14 cellular contexts compared by ENCODE assay signal in genomic region chr14:56180754-56181542, GRCh38.
A peak's percentile ranks its signal among the peaks of the same experiment; 100 is the strongest.
DNase-seq lines count a peak whose midpoint lies in the region; ATAC-seq and TF ChIP-seq lines count a peak whose summit lies in the region.
"Had no signal": no experiment of that assay in that cellular context is flagged by ENCODE, and none has a peak within 500 bp of the region (broad histone marks: within the 10 kb centered on the region; RNA-seq: fewer than 3 reads in every experiment).

No MANE protein-coding gene starts in this region.

- no peak for TF ChIP-seq POLR2A in body of pancreas (IDR thresholded peaks at IDR 0.05)
- TF ChIP-seq POLR2A in stomach (IDR thresholded peaks at IDR 0.05), result no peak

- H3K4me3 ChIP-seq in body of pancreas (no peak overlapping the region), stomach (no peak overlapping the region)
- no peak overlapping the region for H3K4me3 ChIP-seq in effector memory CD4-positive, alpha-beta T cell (ENCODE audit: insufficient read depth, low read depth, low read length, poor library complexity, severe bottlenecking)
- H3K4me3 ChIP-seq: GM12878, Peyer's patch had no signal

- peak overlapping the region; percentile 40; the same call in 1 of the 2 replicates for H3K27ac ChIP-seq in C4-2B
- H3K27ac ChIP-seq in body of pancreas, result peak overlapping the region; percentile 55 to 87 (median 72)
- H3K27ac ChIP-seq in stomach, result peak overlapping the region in 4 of 5 donors; percentile 45 to 67 (median 48)
- H3K27ac ChIP-seq in effector memory CD4-positive, alpha-beta T cell (ENCODE audit: insufficient read depth, low read length, poor library complexity, severe bottlenecking), result no peak overlapping the region
- H3K27ac ChIP-seq: Peyer's patch had no signal

- TF ChIP-seq EP300 in stomach (IDR thresholded peaks at IDR 0.05), result no peak

- DNase-seq in NCI-H1092 (lab: John Stamatoyannopoulos, UW) (peak; percentile 21), body of pancreas (no peak), stomach (no peak), cerebellum (ENCODE audit: low spot score) (no peak)
- DNase-seq in effector memory CD4-positive, alpha-beta T cell, result no peak
- DNase-seq: BE2C, HCEC 1CT, KBM-7, NCI-H1048, NCI-H446, Peyer's patch had no signal

- TF ChIP-seq CTCF in C4-2B (conservative IDR thresholded peaks at IDR 0.05) (no peak), body of pancreas (IDR thresholded peaks at IDR 0.05) (no peak), stomach (IDR thresholded peaks at IDR 0.05) (no peak)

- H3K27me3 ChIP-seq in body of pancreas (no peaks in the 10 kb centered on the region), stomach (no peaks in the 10 kb centered on the region)
- H3K27me3 ChIP-seq in effector memory CD4-positive, alpha-beta T cell (replicated peaks; ENCODE audit: control insufficient read depth, insufficient read depth, low read length, poor library complexity, severe bottlenecking), result no peaks in the 10 kb centered on the region
- H3K27me3 ChIP-seq: BE2C, Peyer's patch had no signal

- H3K4me1 ChIP-seq in body of pancreas, result peaks cover 76% of the 10 kb centered on the region
- H3K4me1 ChIP-seq in stomach, result peaks cover 17 to 38% (median 27%) of the 10 kb centered on the region in 4 donors
- no peaks in the 10 kb centered on the region for H3K4me1 ChIP-seq in effector memory CD4-positive, alpha-beta T cell (ENCODE audit: control insufficient read depth, insufficient read depth, low read length, poor library complexity, severe bottlenecking)
- H3K4me1 ChIP-seq: Peyer's patch had no signal

- intact Hi-C loops in body of pancreas (cut with DNase I), result no loop called here
- intact Hi-C loops in stomach (cut with DNase I; ENCODE audit: low total_unique reads), result no loop called here

- WGBS in body of pancreas, 2 donors, result 30 to 33% methylated on average over 4 of the region's 4 CpGs
- WGBS in stomach, 5 donors, result 24 to 50% (median 40%) methylated on average over 4 of the region's 4 CpGs

- H3K36me3 ChIP-seq in body of pancreas (replicated peaks in 1 of 2; ENCODE audit: insufficient read depth in 1 of 2, low read depth in 2 of 2) (no peaks in the 10 kb centered on the region), stomach (peaks cover 0 to 5% (median 2%) of the 10 kb centered on the region in 4 donors)
- no peaks in the 10 kb centered on the region for H3K36me3 ChIP-seq in effector memory CD4-positive, alpha-beta T cell (ENCODE audit: control insufficient read depth, insufficient read depth, low read length)
- H3K36me3 ChIP-seq: BE2C, Peyer's patch had no signal

- H3K9me3 ChIP-seq in body of pancreas, result no peaks in the 10 kb centered on the region
- no peaks in the 10 kb centered on the region for H3K9me3 ChIP-seq in stomach
- H3K9me3 ChIP-seq in effector memory CD4-positive, alpha-beta T cell (ENCODE audit: control insufficient read depth, low read length), result no peaks in the 10 kb centered on the region
- H3K9me3 ChIP-seq: BE2C, Peyer's patch had no signal

- ATAC-seq in body of pancreas, result no peak
- no peak for ATAC-seq in HG02840 (IDR thresholded peaks at IDR 0.05; ENCODE audit: low FRiP score, unreplicated experiment)
- ATAC-seq: GM12878 had no signal
